ENCODE assay signal across 18 cellular contexts in genomic region chr6:13479206-13479797, GRCh38. TPM values are rescaled to one million over a fixed set of nuclear protein-coding genes. Genes with fewer than 3 reads are reported as not detected.
A peak's percentile ranks its signal among the peaks of the same experiment; 100 is the strongest.
DNase-seq lines count a peak whose midpoint lies in the region; ATAC-seq and TF ChIP-seq lines count a peak whose summit lies in the region.
"Had no signal": no experiment of that assay in that cellular context is flagged by ENCODE, and none has a peak within 500 bp of the region (broad histone marks: within the 10 kb centered on the region; RNA-seq: fewer than 3 reads in every experiment).

No MANE protein-coding gene starts in this region.

- H3K79me2 ChIP-seq in OCI-LY7 (ENCODE audit: insufficient read depth, low read depth, low read length) = peaks cover 60% of the 10 kb centered on the region

- WGBS in esophagus, 2 donors = 75 to 78% methylated on average over 1 of the region's 1 CpG

- intact Hi-C loops in OCI-LY7 (cut with micrococcal nuclease; ENCODE audit: unreplicated experiment) = no loop called here

- peak overlapping the region; percentile 19 for H3K4me2 ChIP-seq in OCI-LY7 (ENCODE audit: low read length)
- H3K4me2 ChIP-seq: PC-9 had no signal

- CTCF ChIA-PET in activated CD8-positive, alpha-beta memory T cell treated with anti-CD3 and anti-CD28 coated beads, Interleukin-2, amount 10 ng/mL, durations not matched to agents 7 days and 5 days (lab: Charles Lee) = interaction anchor here (1.5 to 2.4 kb wide), 2 partner anchors 44 to 96 kb away, joined by 5 to 7 read pairs; no protein-coding TSS in a partner anchor
- CTCF ChIA-PET in OCI-LY7 (lab: Charles Lee; ENCODE audit: unreplicated experiment) = no interaction called here

- H3K36me3 ChIP-seq in OCI-LY7 (ENCODE audit: insufficient read depth, low read length) (peaks cover 78% of the 10 kb centered on the region), esophagus (ENCODE audit: control insufficient read depth in 2 of 2, insufficient read depth in 2 of 2, low read length in 1 of 2) (peaks cover 0 to 3% of the 10 kb centered on the region in 2 donors)

- H3K4me3 ChIP-seq in OCI-LY7 (ENCODE audit: low read depth, low read length, poor library complexity, severe bottlenecking) (no peak overlapping the region), esophagus (ENCODE audit: low read depth in 1 of 2, low read length in 2 of 2) (no peak overlapping the region)
- H3K4me3 ChIP-seq: left ventricle myocardium inferior, PC-9 had no signal

- H3K27me3 ChIP-seq in esophagus (ENCODE audit: control insufficient read depth in 1 of 2, insufficient read depth in 2 of 2, low read length in 2 of 2) = no peaks in the 10 kb centered on the region

- H3K27me3 Mint-ChIP-seq in activated CD8-positive, alpha-beta memory T cell treated with anti-CD3 and anti-CD28 coated beads, Interleukin-2, amount 10 ng/mL, durations not matched to agents 7 days and 5 days = no peaks in the 10 kb centered on the region
- H3K27me3 Mint-ChIP-seq in stimulated activated memory B cell treated with anti-CD40 and anti-IgM and Interleukin-4, amounts not matched to agents 10 μg/mL and 1 μg/mL and 100 μg/mL, for 72 hours = no peaks in the 10 kb centered on the region
- H3K27me3 Mint-ChIP-seq: activated CD4-positive, alpha-beta memory T cell treated with anti-CD3 and anti-CD28 coated beads, Interleukin-2, amount 10 ng/mL, durations not matched to agents 7 days and 5 days had no signal

- no peaks in the 10 kb centered on the region for H3K9me3 Mint-ChIP-seq in activated CD8-positive, alpha-beta memory T cell treated with anti-CD3 and anti-CD28 coated beads, Interleukin-2, amount 10 ng/mL, durations not matched to agents 7 days and 5 days (ENCODE audit: low read depth)
- no peaks in the 10 kb centered on the region for H3K9me3 Mint-ChIP-seq in stimulated activated memory B cell treated with anti-CD40 and anti-IgM and Interleukin-4, amounts not matched to agents 10 μg/mL and 1 μg/mL and 100 μg/mL, for 72 hours
- H3K9me3 Mint-ChIP-seq: endodermal cell had no signal

- peaks cover 26% of the 10 kb centered on the region for H3K36me3 Mint-ChIP-seq in activated CD8-positive, alpha-beta memory T cell treated with anti-CD3 and anti-CD28 coated beads, Interleukin-2, amount 10 ng/mL, durations not matched to agents 7 days and 5 days
- peaks cover 27% of the 10 kb centered on the region for H3K36me3 Mint-ChIP-seq in stimulated activated memory B cell treated with anti-CD40 and anti-IgM and Interleukin-4, amounts not matched to agents 10 μg/mL and 1 μg/mL and 100 μg/mL, for 72 hours

- peaks cover 45% of the 10 kb centered on the region for H3K4me1 Mint-ChIP-seq in activated CD8-positive, alpha-beta memory T cell treated with anti-CD3 and anti-CD28 coated beads, Interleukin-2, amount 10 ng/mL, durations not matched to agents 7 days and 5 days
- H3K4me1 Mint-ChIP-seq in stimulated activated memory B cell treated with anti-CD40 and anti-IgM and Interleukin-4, amounts not matched to agents 10 μg/mL and 1 μg/mL and 100 μg/mL, for 72 hours = peaks cover 46% of the 10 kb centered on the region

- H3K4me3 Mint-ChIP-seq in activated CD8-positive, alpha-beta memory T cell treated with anti-CD3 and anti-CD28 coated beads, Interleukin-2, amount 10 ng/mL, durations not matched to agents 7 days and 5 days = no peak overlapping the region
- no peak overlapping the region for H3K4me3 Mint-ChIP-seq in stimulated activated memory B cell treated with anti-CD40 and anti-IgM and Interleukin-4, amounts not matched to agents 10 μg/mL and 1 μg/mL and 100 μg/mL, for 72 hours
- H3K4me3 Mint-ChIP-seq: activated CD4-positive, alpha-beta memory T cell treated with anti-CD3 and anti-CD28 coated beads, Interleukin-2, amount 10 ng/mL, durations not matched to agents 7 days and 5 days; endodermal cell had no signal

- H3K9me3 ChIP-seq in OCI-LY7 (ENCODE audit: low read length) (peaks cover 5% of the 10 kb centered on the region; the same call in 1 of the 2 replicates), esophagus (ENCODE audit: control insufficient read depth in 2 of 2, insufficient read depth in 1 of 2, low read depth in 1 of 2, low read length in 1 of 2) (no peaks in the 10 kb centered on the region)
- H3K9me3 ChIP-seq: left ventricle myocardium inferior had no signal

- no peak overlapping the region for H3K27ac ChIP-seq in OCI-LY7 (ENCODE audit: low read depth, low read length, poor library complexity, severe bottlenecking)
- peak overlapping the region; percentile 52 to 93 for H3K27ac ChIP-seq in esophagus (ENCODE audit: low read depth in 2 of 2, low read length in 1 of 2)
- H3K27ac ChIP-seq: PC-9 had no signal

- TSS peak; percentile 16 for BruUV-seq in OCI-LY7 (replicated peaks; lab: Mats Ljungman, UMichigan)

- peak; percentile 34 for ATAC-seq in activated CD8-positive, alpha-beta memory T cell treated with anti-CD3 and anti-CD28 coated beads, Interleukin-2, amount 10 ng/mL, durations not matched to agents 7 days and 5 days
- ATAC-seq in stimulated activated memory B cell treated with anti-CD40 and anti-IgM and Interleukin-4, amounts not matched to agents 10 μg/mL and 1 μg/mL and 100 μg/mL, for 72 hours = no peak
- ATAC-seq: HCT116 had no signal

- DNase-seq in activated CD8-positive, alpha-beta memory T cell treated with anti-CD3 and anti-CD28 coated beads, Interleukin-2, amount 10 ng/mL, durations not matched to agents 7 days and 5 days = no peak
- DNase-seq in activated CD8-positive, alpha-beta memory T cell treated with anti-CD3 and anti-CD28 coated beads, Interleukin-2, amount 50 U/mL, for 48 hours = no peak
- no peak for DNase-seq in OCI-LY7 (ENCODE audit: low spot score)
- DNase-seq in T1000 (lab: John Stamatoyannopoulos, UW) = no peak
- no peak for DNase-seq in inferior parietal cortex (ENCODE audit: extremely low spot score)
- no peak for DNase-seq in activated CD4-positive, alpha-beta T cell treated with anti-CD3 and anti-CD28 coated beads for 1 hour
- DNase-seq: activated CD4-positive, alpha-beta memory T cell treated with anti-CD3 and anti-CD28 coated beads, Interleukin-2, amount 10 ng/mL, durations not matched to agents 7 days and 5 days; endodermal cell; left ventricle myocardium inferior; NCI-H146; NCI-H526 treated with DMSO at 0.1 percent for 48 hours; retina; SIG-M5; stimulated activated CD4-positive, alpha-beta T cell treated with anti-CD3 and anti-CD28 coated beads, Interleukin-4, amount 100 ng/mL, for 4 hours had no signal

- H2AFZ ChIP-seq in OCI-LY7 (ENCODE audit: low read length) = no peak overlapping the region
- H2AFZ ChIP-seq: PC-9 had no signal

- peaks cover 16% of the 10 kb centered on the region; the same call in 1 of the 2 replicates for H4K20me1 ChIP-seq in OCI-LY7 (ENCODE audit: insufficient read depth, low read length)

- no peak for TF ChIP-seq CTCF in OCI-LY7 (conservative IDR thresholded peaks at IDR 0.05; ENCODE audit: low read length)

- no peak overlapping the region for H3K27ac Mint-ChIP-seq in activated CD8-positive, alpha-beta memory T cell treated with anti-CD3 and anti-CD28 coated beads, Interleukin-2, amount 10 ng/mL, durations not matched to agents 7 days and 5 days
- H3K27ac Mint-ChIP-seq in stimulated activated memory B cell treated with anti-CD40 and anti-IgM and Interleukin-4, amounts not matched to agents 10 μg/mL and 1 μg/mL and 100 μg/mL, for 72 hours = peak overlapping the region; percentile 19
- H3K27ac Mint-ChIP-seq: activated CD4-positive, alpha-beta memory T cell treated with anti-CD3 and anti-CD28 coated beads, Interleukin-2, amount 10 ng/mL, durations not matched to agents 7 days and 5 days; endodermal cell had no signal

- H3K9me2 ChIP-seq in OCI-LY7 (ENCODE audit: insufficient read depth, low read length) = no peaks in the 10 kb centered on the region

- H3K4me1 ChIP-seq in OCI-LY7 (ENCODE audit: insufficient read depth, low read length, poor library complexity, severe bottlenecking) = peaks cover 52% of the 10 kb centered on the region
- H3K4me1 ChIP-seq in esophagus (ENCODE audit: control insufficient read depth in 2 of 2, insufficient read depth in 2 of 2, low read length in 1 of 2) = peaks cover 3 to 8% of the 10 kb centered on the region in 2 donors

- POLR2A ChIA-PET in OCI-LY7 (lab: Charles Lee) = interaction anchor here (0.7 to 1.7 kb wide), 6 partner anchors 14 to 83 kb away, joined by 3 to 7 read pairs (median 4); no protein-coding TSS in a partner anchor

RNA-seq across cellular contexts. Expression of gene GFOD1, which starts 8.1 kb away (rescaled TPM):
- total RNA-seq in activated CD8-positive, alpha-beta memory T cell treated with anti-CD3 and anti-CD28 coated beads, Interleukin-2, amount 10 ng/mL, durations not matched to agents 7 days and 5 days = 10 to 100 TPM; 10.6 to 11.6 TPM
- total RNA-seq in OCI-LY7 (2014; rRNA removed; shearing (Covaris generic)) = 19.7 and 22.6 TPM in 2 replicates
- 34.4 and 35.0 TPM in 2 replicates for total RNA-seq in OCI-LY7 (2022)
- polyA plus RNA-seq in esophagus = 1 to 10 TPM; 4.2 to 6.8 TPM
